ENCODE assay signal across 11 cellular contexts in genomic region chr4:40516651-40517050, GRCh38.
A peak's percentile ranks its signal among the peaks of the same experiment; 100 is the strongest.
DNase-seq lines count a peak whose midpoint lies in the region; ATAC-seq and TF ChIP-seq lines count a peak whose summit lies in the region.
"Had no signal": no experiment of that assay in that cellular context is flagged by ENCODE, and none has a peak within 500 bp of the region (broad histone marks: within the 10 kb centered on the region; RNA-seq: fewer than 3 reads in every experiment).

No MANE protein-coding gene starts in this region.

- intact Hi-C loops in right lobe of liver (cut with DNase I) = no loop called here

- DNase-seq in GM06990 (ENCODE audit: extremely low read depth, insufficient read length) (peak; percentile 30), right lobe of liver (no peak), SK-N-DZ (ENCODE audit: low spot score) (no peak), NCI-H748 treated with DMSO at 0.1 percent for 48 hours (lab: John Stamatoyannopoulos, UW) (no peak), NCI-H187 (lab: John Stamatoyannopoulos, UW) (no peak), retina (no peak)
- DNase-seq: activated CD4-positive, alpha-beta T cell treated with anti-CD3 and anti-CD28 coated beads, Interleukin-2, amount 50 U/mL, for 48 hours; effector memory CD8-positive, alpha-beta T cell; NCI-H510A treated with DMSO at 0.1 percent for 48 hours had no signal

- H3K27me3 ChIP-seq in GM06990 (replicated peaks; ENCODE audit: control insufficient read depth, insufficient read depth, low read length) (no peaks in the 10 kb centered on the region), right lobe of liver (no peaks in the 10 kb centered on the region)

- H3K9me3 ChIP-seq in right lobe of liver = no peaks in the 10 kb centered on the region

- H3K27ac ChIP-seq in right lobe of liver = peak overlapping the region in 2 of 3 donors; percentile 83 to 86

- 69% methylated on average over 3 of the region's 4 CpGs for WGBS in right lobe of liver (ENCODE audit: insufficient coverage, low coverage, low lambda C conversion rate, missing lambda C conversion rate)

- peaks cover 0 to 21% (median 0%) of the 10 kb centered on the region in 4 donors for H3K4me1 ChIP-seq in right lobe of liver

- H3K36me3 ChIP-seq in GM06990 (ENCODE audit: control insufficient read depth, insufficient read depth, low read length) (no peaks in the 10 kb centered on the region), right lobe of liver (no peaks in the 10 kb centered on the region)

- no peak for TF ChIP-seq POLR2A in right lobe of liver (IDR thresholded peaks at IDR 0.05)

- H3K4me3 ChIP-seq in GM06990 (replicated peaks; ENCODE audit: low read depth, low read length) (no peak overlapping the region), right lobe of liver (no peak overlapping the region)

- ATAC-seq in GM21619 (IDR thresholded peaks at IDR 0.05; ENCODE audit: unreplicated experiment) (peak; percentile 31), HG03565 (IDR thresholded peaks at IDR 0.05; ENCODE audit: unreplicated experiment) (peak; percentile 28), right lobe of liver (no peak)
- ATAC-seq: effector memory CD8-positive, alpha-beta T cell had no signal

- TF ChIP-seq CTCF in GM06990 (IDR thresholded peaks at IDR 0.05; ENCODE audit: insufficient read depth, low read length, poor library complexity, severe bottlenecking) = no peak
- TF ChIP-seq CTCF in right lobe of liver (IDR thresholded peaks at IDR 0.05) = no peak

Comparison
In these comparisons a context has a peak if more than half of its experiments do, and no peak if none do; other contexts are left out.
1. ATAC-seq: peak in GM21619 (single experiment) and HG03565 (single experiment); none in right lobe of liver (0 of 4).